Comparison of ENCODE assay signal across 24 cellular contexts in the genomic region with DNA sequence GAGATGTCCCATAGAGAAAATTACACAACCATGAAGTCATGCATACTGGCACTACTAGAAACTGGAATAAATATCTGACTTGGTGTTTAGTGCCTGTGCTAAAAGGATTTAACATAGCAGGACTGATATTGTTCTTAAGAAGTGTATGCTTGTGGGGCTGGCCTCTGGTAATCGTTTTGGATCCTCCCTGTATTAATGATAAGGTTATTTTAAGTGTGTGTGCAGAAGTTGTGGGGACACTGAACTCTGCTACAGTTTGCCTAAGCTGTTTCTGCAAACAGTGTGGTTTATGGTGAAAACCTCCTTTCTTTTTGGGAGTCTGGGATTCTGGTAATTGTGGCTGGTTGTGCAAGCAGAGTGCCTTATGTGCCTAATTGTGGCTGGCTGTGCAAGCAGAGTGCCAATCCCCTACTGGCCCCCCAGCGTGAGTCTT.
DNase-seq lines count a peak whose midpoint lies in the region; ATAC-seq and TF ChIP-seq lines count a peak whose summit lies in the region.
"Had no signal": no experiment of that assay in that cellular context is flagged by ENCODE, and none has a peak within 500 bp of the region (broad histone marks: within the 10 kb centered on the region; RNA-seq: fewer than 3 reads in every experiment).

No MANE protein-coding gene starts in this region.

- H3K36me3 ChIP-seq in subcutaneous abdominal adipose tissue (ENCODE audit: control insufficient read depth in 5 of 5, insufficient read depth in 5 of 5, low read length in 5 of 5): peaks cover 14 to 25% (median 18%) of the 10 kb centered on the region in 5 donors
- H3K36me3 ChIP-seq: MG63 had no signal

- intact Hi-C loops in left ventricle myocardium superior (cut with micrococcal nuclease): no loop called here

- peak overlapping the region; percentile 66; the same call in 1 of the 2 replicates for H3K27ac Mint-ChIP-seq in WTC11
- H3K27ac Mint-ChIP-seq in stimulated activated memory B cell treated with anti-CD40 and anti-IgM and Interleukin-4, amounts not matched to agents 10 μg/mL and 1 μg/mL and 100 μg/mL, for 72 hours: no peak overlapping the region
- H3K27ac Mint-ChIP-seq: activated CD8-positive, alpha-beta memory T cell treated with anti-CD3 and anti-CD28 coated beads, Interleukin-2, amount 10 ng/mL, durations not matched to agents 7 days and 5 days had no signal

- H3K27me3 ChIP-seq in subcutaneous abdominal adipose tissue (ENCODE audit: control insufficient read depth in 5 of 5, insufficient read depth in 4 of 5, low read length in 5 of 5): no peaks in the 10 kb centered on the region
- H3K27me3 ChIP-seq: adrenal gland, esophagus muscularis mucosa, MG63 had no signal

- no peak for ATAC-seq in WTC11
- ATAC-seq in left ventricle myocardium superior: peak; percentile 85
- ATAC-seq in stimulated activated memory B cell treated with anti-CD40 and anti-IgM and Interleukin-4, amounts not matched to agents 10 μg/mL and 1 μg/mL and 100 μg/mL, for 72 hours: no peak
- ATAC-seq: activated CD8-positive, alpha-beta memory T cell treated with anti-CD3 and anti-CD28 coated beads, Interleukin-2, amount 10 ng/mL, durations not matched to agents 7 days and 5 days; stimulated activated naive CD8-positive, alpha-beta T cell treated with anti-CD3 and anti-CD28 coated beads, Interleukin-15, amount 100 ng/mL, for 72 hours had no signal

- H3K36me3 Mint-ChIP-seq in WTC11: peaks cover 23% of the 10 kb centered on the region
- peaks cover 38% of the 10 kb centered on the region for H3K36me3 Mint-ChIP-seq in stimulated activated memory B cell treated with anti-CD40 and anti-IgM and Interleukin-4, amounts not matched to agents 10 μg/mL and 1 μg/mL and 100 μg/mL, for 72 hours

- in situ Hi-C loops in GM13977 (cut with MboI; ENCODE audit: low pct_unique_long_range_greater_than_20kb, low sequenced_read_pairs, unreplicated experiment): no loop called here

- H3K4me3 Mint-ChIP-seq in WTC11: no peak overlapping the region
- no peak overlapping the region for H3K4me3 Mint-ChIP-seq in stimulated activated memory B cell treated with anti-CD40 and anti-IgM and Interleukin-4, amounts not matched to agents 10 μg/mL and 1 μg/mL and 100 μg/mL, for 72 hours
- H3K4me3 Mint-ChIP-seq: activated CD8-positive, alpha-beta memory T cell treated with anti-CD3 and anti-CD28 coated beads, Interleukin-2, amount 10 ng/mL, durations not matched to agents 7 days and 5 days; stimulated activated naive CD8-positive, alpha-beta T cell treated with anti-CD3 and anti-CD28 coated beads, Interleukin-15, amount 100 ng/mL, for 72 hours had no signal

- no peaks in the 10 kb centered on the region for H3K9me3 ChIP-seq in subcutaneous abdominal adipose tissue (ENCODE audit: control insufficient read depth in 5 of 5, low read length in 5 of 5)
- H3K9me3 ChIP-seq: adrenal gland, esophagus muscularis mucosa, HAP-1, lower lobe of right lung, MG63 had no signal

- H3K4me1 Mint-ChIP-seq in WTC11: no peaks in the 10 kb centered on the region
- H3K4me1 Mint-ChIP-seq in stimulated activated memory B cell treated with anti-CD40 and anti-IgM and Interleukin-4, amounts not matched to agents 10 μg/mL and 1 μg/mL and 100 μg/mL, for 72 hours: no peaks in the 10 kb centered on the region
- H3K4me1 Mint-ChIP-seq: stimulated activated naive CD8-positive, alpha-beta T cell treated with anti-CD3 and anti-CD28 coated beads, Interleukin-15, amount 100 ng/mL, for 72 hours had no signal

- no peak overlapping the region for H3K4me3 ChIP-seq in subcutaneous abdominal adipose tissue (ENCODE audit: low read depth in 1 of 5, low read length in 5 of 5)
- H3K4me3 ChIP-seq: adrenal gland, esophagus muscularis mucosa, HAP-1, lower lobe of right lung, MG63 had no signal

- peaks cover 0 to 10% (median 0%) of the 10 kb centered on the region in 5 donors for H3K4me1 ChIP-seq in subcutaneous abdominal adipose tissue (ENCODE audit: control insufficient read depth in 5 of 5, insufficient read depth in 5 of 5, low read length in 5 of 5)
- H3K4me1 ChIP-seq: adrenal gland, esophagus muscularis mucosa, HAP-1, lower lobe of right lung had no signal

- peak overlapping the region in 1 of 5 donors; percentile 24 for H3K9ac ChIP-seq in subcutaneous abdominal adipose tissue (ENCODE audit: low read length in 5 of 5)

- H3K9me3 Mint-ChIP-seq in WTC11: peaks cover 5% of the 10 kb centered on the region; the same call in 1 of the 2 replicates
- no peaks in the 10 kb centered on the region for H3K9me3 Mint-ChIP-seq in stimulated activated memory B cell treated with anti-CD40 and anti-IgM and Interleukin-4, amounts not matched to agents 10 μg/mL and 1 μg/mL and 100 μg/mL, for 72 hours
- H3K9me3 Mint-ChIP-seq: stimulated activated naive CD8-positive, alpha-beta T cell treated with anti-CD3 and anti-CD28 coated beads, Interleukin-15, amount 100 ng/mL, for 72 hours had no signal

- DNase-seq in NOMO-1 treated with dmso at 0.1 percent for 144 hours (lab: John Stamatoyannopoulos, UW; ENCODE audit: unreplicated experiment) (peak; percentile 3), NOMO-1 treated with DMSO at 0.1 percent for 48 hours (lab: John Stamatoyannopoulos, UW; ENCODE audit: unreplicated experiment) (no peak), WTC11 (ENCODE audit: low spot score) (no peak), left ventricle myocardium superior (no peak), GM13977 (ENCODE audit: low spot score) (no peak), NCI-H510A (lab: John Stamatoyannopoulos, UW) (no peak)
- DNase-seq: 8988T; activated CD4-positive, alpha-beta T cell treated with anti-CD3 and anti-CD28 coated beads for 48 hours; activated CD8-positive, alpha-beta memory T cell treated with anti-CD3 and anti-CD28 coated beads, Interleukin-2, amount 10 ng/mL, durations not matched to agents 7 days and 5 days; activated effector memory CD4-positive, alpha-beta T cell treated with anti-CD3 and anti-CD28 coated beads, Interleukin-2, amount 50 U/mL, for 16 hours; adrenal gland; Calu3; glutamatergic neuron; lower lobe of right lung; MG63; NCI-H2081; NCI-H446; stimulated activated CD4-positive, alpha-beta T cell treated with anti-CD3 and anti-CD28 coated beads, Interleukin-2, amount 100 ng/mL, for 24 hours; stimulated activated naive CD8-positive, alpha-beta T cell treated with anti-CD3 and anti-CD28 coated beads, Interleukin-15, amount 100 ng/mL, for 72 hours had no signal

- H3K27ac ChIP-seq in subcutaneous abdominal adipose tissue (ENCODE audit: low read depth, low read length): peak overlapping the region; percentile 14
- H3K27ac ChIP-seq: adrenal gland, esophagus muscularis mucosa, lower lobe of right lung, RWPE1 had no signal

- POLR2A ChIA-PET in WTC11 (lab: Charles Lee): no interaction called here

- no peak for TF ChIP-seq CTCF in WTC11 (IDR thresholded peaks at IDR 0.05)
- TF ChIP-seq CTCF in GM13977 (IDR thresholded peaks at IDR 0.05; ENCODE audit: extremely low read depth, insufficient read depth, missing control alignments): no peak

- CTCF ChIA-PET in WTC11 (lab: Charles Lee): interaction anchor here (0.6 to 1.0 kb wide), 3 partner anchors 181 to 360 kb away, joined by 3 read pairs; no protein-coding TSS in a partner anchor

- H3K27me3 Mint-ChIP-seq in WTC11 (ENCODE audit: low read depth): no peaks in the 10 kb centered on the region
- no peaks in the 10 kb centered on the region for H3K27me3 Mint-ChIP-seq in stimulated activated memory B cell treated with anti-CD40 and anti-IgM and Interleukin-4, amounts not matched to agents 10 μg/mL and 1 μg/mL and 100 μg/mL, for 72 hours
- H3K27me3 Mint-ChIP-seq: activated CD8-positive, alpha-beta memory T cell treated with anti-CD3 and anti-CD28 coated beads, Interleukin-2, amount 10 ng/mL, durations not matched to agents 7 days and 5 days; stimulated activated naive CD8-positive, alpha-beta T cell treated with anti-CD3 and anti-CD28 coated beads, Interleukin-15, amount 100 ng/mL, for 72 hours had no signal

TF ChIP-seq in WTC11, 78 proteins besides CTCF, POLR2A, EP300 and RAD21 (continues in another document):
- TF ChIP-seq ZBTB21 (CRISPR knock-in tag; IDR thresholded peaks at IDR 0.05; ENCODE audit: borderline replicate concordance) (no peak), TEAD1 (CRISPR knock-in tag; IDR thresholded peaks at IDR 0.05) (no peak), SMAD3 (CRISPR knock-in tag; IDR thresholded peaks at IDR 0.05; ENCODE audit: borderline replicate concordance) (no peak), TEAD4 (CRISPR knock-in tag; IDR thresholded peaks at IDR 0.05) (no peak), CREB1 (CRISPR knock-in tag; IDR thresholded peaks at IDR 0.05) (no peak), NFE2L1 (CRISPR knock-in tag; IDR thresholded peaks at IDR 0.05) (no peak), GABPB1 (CRISPR knock-in tag; IDR thresholded peaks at IDR 0.05) (no peak)
- TF ChIP-seq, protein P1, sequence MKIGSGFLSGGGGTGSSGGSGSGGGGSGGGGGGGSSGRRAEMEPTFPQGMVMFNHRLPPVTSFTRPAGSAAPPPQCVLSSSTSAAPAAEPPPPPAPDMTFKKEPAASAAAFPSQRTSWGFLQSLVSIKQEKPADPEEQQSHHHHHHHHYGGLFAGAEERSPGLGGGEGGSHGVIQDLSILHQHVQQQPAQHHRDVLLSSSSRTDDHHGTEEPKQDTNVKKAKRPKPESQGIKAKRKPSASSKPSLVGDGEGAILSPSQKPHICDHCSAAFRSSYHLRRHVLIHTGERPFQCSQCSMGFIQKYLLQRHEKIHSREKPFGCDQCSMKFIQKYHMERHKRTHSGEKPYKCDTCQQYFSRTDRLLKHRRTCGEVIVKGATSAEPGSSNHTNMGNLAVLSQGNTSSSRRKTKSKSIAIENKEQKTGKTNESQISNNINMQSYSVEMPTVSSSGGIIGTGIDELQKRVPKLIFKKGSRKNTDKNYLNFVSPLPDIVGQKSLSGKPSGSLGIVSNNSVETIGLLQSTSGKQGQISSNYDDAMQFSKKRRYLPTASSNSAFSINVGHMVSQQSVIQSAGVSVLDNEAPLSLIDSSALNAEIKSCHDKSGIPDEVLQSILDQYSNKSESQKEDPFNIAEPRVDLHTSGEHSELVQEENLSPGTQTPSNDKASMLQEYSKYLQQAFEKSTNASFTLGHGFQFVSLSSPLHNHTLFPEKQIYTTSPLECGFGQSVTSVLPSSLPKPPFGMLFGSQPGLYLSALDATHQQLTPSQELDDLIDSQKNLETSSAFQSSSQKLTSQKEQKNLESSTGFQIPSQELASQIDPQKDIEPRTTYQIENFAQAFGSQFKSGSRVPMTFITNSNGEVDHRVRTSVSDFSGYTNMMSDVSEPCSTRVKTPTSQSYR (CRISPR knock-in tag; IDR thresholded peaks at IDR 0.05): no peak
- TF ChIP-seq, protein P2, sequence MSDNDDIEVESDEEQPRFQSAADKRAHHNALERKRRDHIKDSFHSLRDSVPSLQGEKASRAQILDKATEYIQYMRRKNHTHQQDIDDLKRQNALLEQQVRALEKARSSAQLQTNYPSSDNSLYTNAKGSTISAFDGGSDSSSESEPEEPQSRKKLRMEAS (CRISPR knock-in tag; IDR thresholded peaks at IDR 0.05): no peak
- TF ChIP-seq, protein P3, sequence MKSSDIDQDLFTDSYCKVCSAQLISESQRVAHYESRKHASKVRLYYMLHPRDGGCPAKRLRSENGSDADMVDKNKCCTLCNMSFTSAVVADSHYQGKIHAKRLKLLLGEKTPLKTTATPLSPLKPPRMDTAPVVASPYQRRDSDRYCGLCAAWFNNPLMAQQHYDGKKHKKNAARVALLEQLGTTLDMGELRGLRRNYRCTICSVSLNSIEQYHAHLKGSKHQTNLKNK (CRISPR knock-in tag; IDR thresholded peaks at IDR 0.05): no peak
